Comparison of ENCODE assay signal across 12 cellular contexts in genomic region chr22:35769974-35770373, GRCh38. TPM values are rescaled to one million over a fixed set of nuclear protein-coding genes. Genes with fewer than 3 reads are reported as not detected.
"Had no signal": no experiment of that assay in that cellular context is flagged by ENCODE, and none has a peak within 500 bp of the region (broad histone marks: within the 10 kb centered on the region; RNA-seq: fewer than 3 reads in every experiment).

No MANE protein-coding gene starts in this region.

- FAIRE-seq: H1, H54 had no signal

- DNase-seq: GM23248, GOT3, H7, H9, HCEC 1CT, HFFc6 had no signal

- H3K36me3 ChIP-seq: HAP-1 had no signal

- H3K4me3 ChIP-seq: GM23248, GM23338, HAP-1 had no signal

- H3K27ac ChIP-seq: GM23248 had no signal

- ATAC-seq: GM23338, HCT116 had no signal

- H3K9me3 ChIP-seq: HAP-1 had no signal

RNA-seq across cellular contexts. Expression of gene APOL5, which starts 52.3 kb away (rescaled TPM):
- total RNA-seq: GM23248, GM23338, H1, H4, H7, H9, HFFc6 had no signal
- polyA plus RNA-seq: GM23248, GM23338, H1 had no signal
